1 cellular context compared by ENCODE assay signal in genomic region chr17:16911141-16911937, GRCh38.
TF ChIP-seq lines count a peak whose summit lies in the region.

No MANE protein-coding gene starts in this region.

TF ChIP-seq in HepG2, 621 proteins besides CTCF, POLR2A, EP300 and RAD21 (continued from another document):
- TF ChIP-seq RERE (CRISPR knock-in tag; IDR thresholded peaks at IDR 0.05; ENCODE audit: low read depth) (no peak), RNF2 (conservative IDR thresholded peaks at IDR 0.05; ENCODE audit: low read depth) (no peak), PLRG1 (conservative IDR thresholded peaks at IDR 0.05) (no peak), RBM22 (optimal IDR thresholded peaks at IDR 0.05; ENCODE audit: low read length) (no peak), EEA1 (CRISPR knock-in tag; IDR thresholded peaks at IDR 0.05; ENCODE audit: borderline replicate concordance) (no peak), GATAD1 (CRISPR knock-in tag; IDR thresholded peaks at IDR 0.05) (no peak), KLF15 (CRISPR knock-in tag; IDR thresholded peaks at IDR 0.05; ENCODE audit: borderline replicate concordance) (no peak), ZNF253 (CRISPR knock-in tag; IDR thresholded peaks at IDR 0.05; ENCODE audit: borderline replicate concordance) (no peak), ZNF143 (CRISPR knock-in tag; IDR thresholded peaks at IDR 0.05) (no peak), ZNF674 (CRISPR knock-in tag; IDR thresholded peaks at IDR 0.05; ENCODE audit: low read depth) (no peak), GLMP (CRISPR knock-in tag; IDR thresholded peaks at IDR 0.05; ENCODE audit: borderline replicate concordance) (no peak), KDM5A (IDR thresholded peaks at IDR 0.05; ENCODE audit: borderline replicate concordance, low read length) (no peak), ZNF691 (CRISPR knock-in tag; IDR thresholded peaks at IDR 0.05; ENCODE audit: borderline replicate concordance, low read depth) (no peak), MATR3 (CRISPR knock-in tag; IDR thresholded peaks at IDR 0.05) (no peak)
